ENCODE assay signal across 26 cellular contexts in the genomic region with DNA sequence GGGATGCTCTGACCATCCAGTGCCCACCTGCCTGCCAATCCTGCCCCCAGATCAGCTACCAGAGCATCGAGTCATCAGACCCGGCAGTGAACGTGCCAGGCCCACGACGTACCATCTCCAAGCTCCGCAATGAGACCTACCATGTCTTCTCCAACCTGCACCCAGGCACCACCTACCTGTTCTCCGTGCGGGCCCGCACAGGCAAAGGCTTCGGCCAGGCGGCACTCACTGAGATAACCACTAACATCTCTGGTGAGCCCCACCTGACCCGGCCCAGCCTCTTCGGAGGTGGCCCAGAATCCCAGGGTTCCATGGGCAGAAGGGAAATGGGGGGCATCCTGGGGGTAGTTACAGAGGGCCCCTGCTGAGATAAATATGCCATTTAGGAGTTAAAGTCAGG.
"Had no signal": no experiment of that assay in that cellular context is flagged by ENCODE, and none has a peak within 500 bp of the region (broad histone marks: within the 10 kb centered on the region; RNA-seq: fewer than 3 reads in every experiment).

No MANE protein-coding gene starts in this region.

- H3K36me3 ChIP-seq: adrenal gland had no signal

- H3K4me1 Mint-ChIP-seq: activated naive CD4-positive, alpha-beta T cell treated with anti-CD3 and anti-CD28 coated beads, Interleukin-2, amount 50 U/mL, for 24 hours had no signal

- H3K9me3 ChIP-seq: adrenal gland, body of pancreas, esophagus muscularis mucosa, gastroesophageal sphincter had no signal

- H3K9me3 Mint-ChIP-seq: activated CD4-positive, alpha-beta memory T cell treated with anti-CD3 and anti-CD28 coated beads, Interleukin-2, amount 10 ng/mL, durations not matched to agents 7 days and 5 days; activated CD4-positive, alpha-beta T cell treated with anti-CD3 and anti-CD28 coated beads, Interleukin-2, amount 10 ng/mL, durations not matched to agents 7 days and 5 days; activated naive CD4-positive, alpha-beta T cell treated with anti-CD3 and anti-CD28 coated beads for 36 hours; activated naive CD4-positive, alpha-beta T cell treated with anti-CD3 and anti-CD28 coated beads, Interleukin-2, amount 50 U/mL, for 24 hours; activated naive CD8-positive, alpha-beta T cell treated with anti-CD3 and anti-CD28 coated beads for 36 hours; activated naive CD8-positive, alpha-beta T cell treated with anti-CD3 and anti-CD28 coated beads, Interleukin-2, amount 50 U/mL, for 24 hours; activated T-cell treated with anti-CD3 and anti-CD28 coated beads, Interleukin-2, amount 50 U/mL, for 24 hours; activated T-cell treated with anti-CD3 and anti-CD28 coated beads, Interleukin-2, amount 50 U/mL, for 72 hours had no signal

- H3K4me1 ChIP-seq: adrenal gland, body of pancreas had no signal

- H3K27ac ChIP-seq: adrenal gland, body of pancreas, esophagus muscularis mucosa, gastroesophageal sphincter had no signal

- H3K4me3 ChIP-seq: adrenal gland, body of pancreas, esophagus muscularis mucosa, gastroesophageal sphincter had no signal

- H3K27ac Mint-ChIP-seq: activated CD4-positive, alpha-beta memory T cell treated with anti-CD3 and anti-CD28 coated beads, Interleukin-2, amount 10 ng/mL, durations not matched to agents 7 days and 5 days; activated CD4-positive, alpha-beta T cell treated with anti-CD3 and anti-CD28 coated beads, Interleukin-2, amount 10 ng/mL, durations not matched to agents 7 days and 5 days; activated naive CD4-positive, alpha-beta T cell treated with anti-CD3 and anti-CD28 coated beads for 36 hours; activated naive CD4-positive, alpha-beta T cell treated with anti-CD3 and anti-CD28 coated beads, Interleukin-2, amount 50 U/mL, for 24 hours; activated naive CD8-positive, alpha-beta T cell treated with anti-CD3 and anti-CD28 coated beads for 36 hours; activated naive CD8-positive, alpha-beta T cell treated with anti-CD3 and anti-CD28 coated beads, Interleukin-2, amount 50 U/mL, for 24 hours; activated T-cell treated with anti-CD3 and anti-CD28 coated beads, Interleukin-2, amount 50 U/mL, for 24 hours; activated T-cell treated with anti-CD3 and anti-CD28 coated beads, Interleukin-2, amount 50 U/mL, for 72 hours had no signal

- DNase-seq: activated CD4-positive, alpha-beta memory T cell treated with anti-CD3 and anti-CD28 coated beads, Interleukin-2, amount 10 ng/mL, durations not matched to agents 7 days and 5 days; activated CD4-positive, alpha-beta T cell treated with anti-CD3 and anti-CD28 coated beads for 1 hour; activated CD4-positive, alpha-beta T cell treated with anti-CD3 and anti-CD28 coated beads for 4 hours; activated CD4-positive, alpha-beta T cell treated with anti-CD3 and anti-CD28 coated beads, Interleukin-2, amount 10 ng/mL, durations not matched to agents 7 days and 5 days; activated CD4-positive, alpha-beta T cell treated with anti-CD3 and anti-CD28 coated beads, Interleukin-2, amount 50 U/mL, for 4 hours; activated CD8-positive, alpha-beta memory T cell treated with anti-CD3 and anti-CD28 coated beads, Interleukin-2, amount 50 U/mL, for 48 hours; activated naive CD4-positive, alpha-beta T cell treated with anti-CD3 and anti-CD28 coated beads for 36 hours; activated naive CD8-positive, alpha-beta T cell treated with anti-CD3 and anti-CD28 coated beads for 36 hours; activated naive CD8-positive, alpha-beta T cell treated with anti-CD3 and anti-CD28 coated beads, Interleukin-2, amount 50 U/mL, for 24 hours; activated T-cell treated with anti-CD3 and anti-CD28 coated beads for 4 hours; activated T-cell treated with anti-CD3 and anti-CD28 coated beads, Interleukin-2, amount 50 U/mL, for 24 hours; activated T-cell treated with anti-CD3 and anti-CD28 coated beads, Interleukin-2, amount 50 U/mL, for 72 hours; adrenal gland; amygdala; aorta; body of pancreas; central memory CD4-positive, alpha-beta T cell; cerebellar nuclear complex; cortex of kidney; dermis blood vessel endothelial cell; effector CD8-positive, alpha-beta T cell; foreskin melanocyte; T-helper 2 cell had no signal

- H3K27me3 ChIP-seq: adrenal gland, body of pancreas, esophagus muscularis mucosa had no signal

- H3K36me3 Mint-ChIP-seq: activated naive CD4-positive, alpha-beta T cell treated with anti-CD3 and anti-CD28 coated beads, Interleukin-2, amount 50 U/mL, for 24 hours; activated naive CD8-positive, alpha-beta T cell treated with anti-CD3 and anti-CD28 coated beads for 36 hours had no signal

- H3K27me3 Mint-ChIP-seq: activated naive CD4-positive, alpha-beta T cell treated with anti-CD3 and anti-CD28 coated beads, Interleukin-2, amount 50 U/mL, for 24 hours had no signal

- H3K4me3 Mint-ChIP-seq: activated CD4-positive, alpha-beta memory T cell treated with anti-CD3 and anti-CD28 coated beads, Interleukin-2, amount 10 ng/mL, durations not matched to agents 7 days and 5 days; activated CD4-positive, alpha-beta T cell treated with anti-CD3 and anti-CD28 coated beads, Interleukin-2, amount 10 ng/mL, durations not matched to agents 7 days and 5 days; activated naive CD4-positive, alpha-beta T cell treated with anti-CD3 and anti-CD28 coated beads for 36 hours; activated naive CD4-positive, alpha-beta T cell treated with anti-CD3 and anti-CD28 coated beads, Interleukin-2, amount 50 U/mL, for 24 hours; activated naive CD8-positive, alpha-beta T cell treated with anti-CD3 and anti-CD28 coated beads for 36 hours; activated naive CD8-positive, alpha-beta T cell treated with anti-CD3 and anti-CD28 coated beads, Interleukin-2, amount 50 U/mL, for 24 hours; activated T-cell treated with anti-CD3 and anti-CD28 coated beads, Interleukin-2, amount 50 U/mL, for 24 hours; activated T-cell treated with anti-CD3 and anti-CD28 coated beads, Interleukin-2, amount 50 U/mL, for 72 hours had no signal

- ATAC-seq: activated naive CD8-positive, alpha-beta T cell treated with anti-CD3 and anti-CD28 coated beads, Interleukin-2, amount 50 U/mL, for 24 hours; activated T-cell treated with anti-CD3 and anti-CD28 coated beads, Interleukin-2, amount 50 U/mL, for 72 hours; body of pancreas; gastroesophageal sphincter had no signal
